9 cellular contexts compared by ENCODE assay signal in genomic region chr15:32730677-32731654, GRCh38. TPM values are rescaled to one million over a fixed set of nuclear protein-coding genes. Genes with fewer than 3 reads are reported as not detected.
DNase-seq lines count a peak whose midpoint lies in the region; ATAC-seq and TF ChIP-seq lines count a peak whose summit lies in the region.
"Had no signal": no experiment of that assay in that cellular context is flagged by ENCODE, and none has a peak within 500 bp of the region (broad histone marks: within the 10 kb centered on the region; RNA-seq: fewer than 3 reads in every experiment).

No MANE protein-coding gene starts in this region.

- H3K27me3 Mint-ChIP-seq in HFFc6 (ENCODE audit: insufficient read depth), result peaks cover 72% of the 10 kb centered on the region

- ATAC-seq in left lobe of liver, result peak; percentile 74
- ATAC-seq in GM18502 (IDR thresholded peaks at IDR 0.05; ENCODE audit: poor library complexity, unreplicated experiment), result no peak

- H3K9me3 Mint-ChIP-seq in HFFc6, result peaks cover 71% of the 10 kb centered on the region

- in situ Hi-C loops in astrocyte of the spinal cord (cut with HindIII; ENCODE audit: low sequenced_read_pairs), result no loop called here

- H3K27ac ChIP-seq in AG04450 (ENCODE audit: low read depth, low read length), result peak overlapping the region; percentile 55

- no peak for TF ChIP-seq CTCF in AG04450 (IDR thresholded peaks at IDR 0.05; ENCODE audit: low read depth, low read length)
- no peak for TF ChIP-seq CTCF in HFFc6 (IDR thresholded peaks at IDR 0.05)
- TF ChIP-seq CTCF in astrocyte of the spinal cord (IDR thresholded peaks at IDR 0.05; ENCODE audit: low read depth, low read length), result no peak

- H3K36me3 Mint-ChIP-seq in HFFc6 (ENCODE audit: low read depth), result peaks cover 99% of the 10 kb centered on the region

- no peaks in the 10 kb centered on the region for H3K27me3 ChIP-seq in AG04450 (ENCODE audit: control insufficient read depth, insufficient read depth, low read length)

- peak overlapping the region; percentile 17; the same call in 1 of the 2 replicates for H3K4me3 ChIP-seq in AG04450 (ENCODE audit: low read depth, low read length)
- H3K4me3 ChIP-seq in astrocyte of the spinal cord (ENCODE audit: low read depth, low read length), result no peak overlapping the region

- CTCF ChIA-PET in AG04450 (lab: Charles Lee), result no interaction called here

- peak overlapping the region; percentile 96 for H3K27ac Mint-ChIP-seq in HFFc6

- H3K4me1 Mint-ChIP-seq in HFFc6 (ENCODE audit: low read depth), result peaks cover 99% of the 10 kb centered on the region

- POLR2A ChIA-PET in AG04450 (lab: Yijun Ruan, JAX), result no interaction called here

- no peaks in the 10 kb centered on the region; the same call in 1 of the 2 replicates for H3K9me3 ChIP-seq in AG04450 (ENCODE audit: control insufficient read depth, insufficient read depth, low read length)

- DNase-seq in AG04450 (ENCODE audit: low read depth, low spot score), result no peak
- DNase-seq in HFFc6, result no peak
- peak; percentile 56 for DNase-seq in astrocyte of the spinal cord (ENCODE audit: low read depth, low spot score)
- DNase-seq in left lobe of liver (ENCODE audit: low spot score), result peak; percentile 75
- DNase-seq in NCI-H526 (lab: John Stamatoyannopoulos, UW), result no peak
- no peak for DNase-seq in pons (ENCODE audit: low spot score)
- DNase-seq in A172 (ENCODE audit: low spot score), result no peak
- DNase-seq: activated naive CD4-positive, alpha-beta T cell treated with anti-CD3 and anti-CD28 coated beads, Interleukin-2, amount 50 U/mL, for 16 hours had no signal

- peak overlapping the region; percentile 72 for H3K4me3 Mint-ChIP-seq in HFFc6

RNA-seq across cellular contexts. Expression of gene GREM1, which starts 13.2 kb away (rescaled TPM):
- 2,326 and 2,858 TPM in 2 replicates for polyA plus RNA-seq in AG04450 (2011; rRNA removed)
- 2,696 and 3,244 TPM in 2 replicates for polyA minus RNA-seq in AG04450 (2011; rRNA and poly(A)+ RNA removed)
- total RNA-seq in HFFc6 (2021; fragmentation: NEBNext Ultra II Directional; extraction: Animal tissue kit (Norgen Biotek cat#: 25700)), result 1,000 to 10,000 TPM; 2,146 to 4,099 (median 3,549) TPM
- 2.2 TPM for total RNA-seq in left lobe of liver
- total RNA-seq in A172 (2014; rRNA removed; shearing (Covaris generic)), result not detected in 2 replicates

Comparison
In these comparisons a context has a peak if more than half of its experiments do, and no peak if none do; other contexts are left out.
1. DNase-seq: peak in astrocyte of the spinal cord (single experiment) and left lobe of liver (single experiment); none in AG04450 (single experiment), HFFc6 (single experiment), NCI-H526 (0 of 2), pons (single experiment) and A172 (single experiment).
2. RNA of gene GREM1, which starts 13.2 kb away (total RNA-seq): 2,146 to 4,099 TPM in HFFc6; 2.2 TPM in left lobe of liver (single experiment) and not detected in A172; every median in the first group is over 100 times any median in the second.